In genomic region chr2:133346654-133347053, GRCh38 we compare ENCODE assay signal across 13 cellular contexts.
A peak's percentile ranks its signal among the peaks of the same experiment; 100 is the strongest.
DNase-seq lines count a peak whose midpoint lies in the region; ATAC-seq and TF ChIP-seq lines count a peak whose summit lies in the region.
"Had no signal": no experiment of that assay in that cellular context is flagged by ENCODE, and none has a peak within 500 bp of the region (broad histone marks: within the 10 kb centered on the region; RNA-seq: fewer than 3 reads in every experiment).

No MANE protein-coding gene starts in this region.

- H3K4me1 ChIP-seq in mammary epithelial cell (ENCODE audit: insufficient read depth, low read length) (no peaks in the 10 kb centered on the region), breast epithelium (no peaks in the 10 kb centered on the region), adipocyte (ENCODE audit: control insufficient read depth, insufficient read depth, low read length) (peaks cover 3% of the 10 kb centered on the region), gastroesophageal sphincter (no peaks in the 10 kb centered on the region), BE2C (no peaks in the 10 kb centered on the region), trophoblast cell (ENCODE audit: control insufficient read depth in 1 of 2, insufficient read depth in 2 of 2, low read length in 2 of 2) (no peaks in the 10 kb centered on the region)
- H3K4me1 ChIP-seq: pancreas had no signal

- 75% methylated on average over 4 of the region's 4 CpGs for WGBS in mammary epithelial cell (ENCODE audit: low coverage, missing lambda C conversion rate)
- 55 to 73% methylated on average over 2 to 4 of the region's 4 CpGs for WGBS in gastroesophageal sphincter (ENCODE audit: low coverage in 1 of 2), 2 donors
- no CpG with 5 or more reads among the region's 4 CpGs for WGBS in trophoblast cell (ENCODE audit: extremely low coverage, insufficient coverage, insufficient read length)

- H3K27me3 ChIP-seq in mammary epithelial cell (ENCODE audit: insufficient read depth, low read length) (no peaks in the 10 kb centered on the region), breast epithelium (no peaks in the 10 kb centered on the region), adipocyte (replicated peaks; ENCODE audit: control insufficient read depth, insufficient read depth, low read length) (no peaks in the 10 kb centered on the region), gastroesophageal sphincter (no peaks in the 10 kb centered on the region), BE2C (no peaks in the 10 kb centered on the region), trophoblast cell (ENCODE audit: insufficient read depth, low read length) (no peaks in the 10 kb centered on the region)
- H3K27me3 ChIP-seq: pancreas had no signal

- H4K91ac ChIP-seq in trophoblast cell (ENCODE audit: low read depth, low read length): no peak overlapping the region

- no peak for TF ChIP-seq POLR2A in breast epithelium (IDR thresholded peaks at IDR 0.05)
- TF ChIP-seq POLR2A in gastroesophageal sphincter (IDR thresholded peaks at IDR 0.05): no peak

- H3K4me3 Mint-ChIP-seq in endothelial cell (ENCODE audit: unreplicated experiment): no peak overlapping the region
- H3K4me3 Mint-ChIP-seq: H9; T-helper 2 cell treated with Interferon-gamma antibody and Interleukin-4, amounts not matched to agents 5 μg/mL and 100 μg/mL, for 36 hours had no signal

- peak; percentile 90 for DNase-seq in mammary epithelial cell
- DNase-seq in breast epithelium (ENCODE audit: low spot score in 2 of 2): no peak
- DNase-seq in adipocyte (ENCODE audit: low read depth): peak; percentile 48
- DNase-seq in BE2C: no peak
- DNase-seq in trophoblast cell: no peak
- DNase-seq in endothelial cell (ENCODE audit: low spot score): no peak
- DNase-seq: activated CD4-positive, alpha-beta T cell treated with anti-CD3 and anti-CD28 coated beads, Interleukin-2, amount 50 U/mL, for 48 hours; activated gamma-delta T cell; H9; pancreas had no signal

- H4K12ac ChIP-seq in trophoblast cell (ENCODE audit: low read depth, low read length): no peak overlapping the region

- H3K9me3 ChIP-seq in mammary epithelial cell (replicated peaks; ENCODE audit: insufficient read depth, low read length) (no peaks in the 10 kb centered on the region), breast epithelium (no peaks in the 10 kb centered on the region), adipocyte (ENCODE audit: control insufficient read depth, low read length) (no peaks in the 10 kb centered on the region), gastroesophageal sphincter (no peaks in the 10 kb centered on the region), BE2C (no peaks in the 10 kb centered on the region), trophoblast cell (ENCODE audit: insufficient read depth, low read depth, low read length) (no peaks in the 10 kb centered on the region)
- H3K9me3 ChIP-seq: pancreas had no signal

- H3K4me2 ChIP-seq in mammary epithelial cell (ENCODE audit: insufficient read depth, low read depth, low read length) (no peak overlapping the region), trophoblast cell (ENCODE audit: low read length) (no peak overlapping the region)

- H3K36me3 ChIP-seq in mammary epithelial cell (ENCODE audit: insufficient read depth, low read length) (no peaks in the 10 kb centered on the region), breast epithelium (no peaks in the 10 kb centered on the region), adipocyte (ENCODE audit: control insufficient read depth, insufficient read depth, low read length, severe bottlenecking) (no peaks in the 10 kb centered on the region), gastroesophageal sphincter (no peaks in the 10 kb centered on the region), BE2C (no peaks in the 10 kb centered on the region), trophoblast cell (ENCODE audit: control insufficient read depth in 1 of 2, insufficient read depth in 2 of 2, low read length in 2 of 2) (no peaks in the 10 kb centered on the region)
- H3K36me3 ChIP-seq: pancreas had no signal

- in situ Hi-C loops in mammary epithelial cell (cut with MboI; ENCODE audit: low sequenced_read_pairs in 2 of 2): no loop called here

- H3K14ac ChIP-seq in trophoblast cell (ENCODE audit: low read length): no peak overlapping the region

- no peak overlapping the region for H4K8ac ChIP-seq in trophoblast cell (ENCODE audit: low read depth, low read length)

- TF ChIP-seq CTCF in mammary epithelial cell (conservative IDR thresholded peaks at IDR 0.05 in 1 of 2, IDR thresholded peaks at IDR 0.05 in 1 of 2; ENCODE audit: extremely low read depth in 1 of 2, insufficient read depth in 1 of 2, low read depth in 1 of 2, low read length in 2 of 2) (no peak), breast epithelium (IDR thresholded peaks at IDR 0.05) (no peak), gastroesophageal sphincter (IDR thresholded peaks at IDR 0.05) (no peak), BE2C (IDR thresholded peaks at IDR 0.05; ENCODE audit: low read depth, low read length) (no peak), endothelial cell (IDR thresholded peaks at IDR 0.05; ENCODE audit: unreplicated experiment) (no peak)

- no peaks in the 10 kb centered on the region for H3K4me1 Mint-ChIP-seq in endothelial cell (ENCODE audit: unreplicated experiment)

- ATAC-seq in gastroesophageal sphincter (peak; percentile 50), HG03469 (IDR thresholded peaks at IDR 0.05; ENCODE audit: unreplicated experiment) (no peak)
- ATAC-seq: pancreas had no signal

- H3K18ac ChIP-seq in trophoblast cell (ENCODE audit: low read length): no peak overlapping the region

- H3K27ac ChIP-seq in mammary epithelial cell (ENCODE audit: insufficient read depth, low read depth, low read length) (no peak overlapping the region), breast epithelium (no peak overlapping the region), gastroesophageal sphincter (no peak overlapping the region), trophoblast cell (ENCODE audit: low read depth, low read length) (no peak overlapping the region)
- H3K27ac ChIP-seq: pancreas had no signal

- no peak overlapping the region for H3K23ac ChIP-seq in trophoblast cell (ENCODE audit: low read length)

- H3K79me2 ChIP-seq in mammary epithelial cell (ENCODE audit: insufficient read depth, low read length): no peaks in the 10 kb centered on the region
- H3K79me2 ChIP-seq in trophoblast cell (ENCODE audit: control insufficient read depth, insufficient read depth, low read length, poor library complexity): no peaks in the 10 kb centered on the region

- BruUV-seq in mammary epithelial cell (replicated peaks; lab: Mats Ljungman, UMichigan): no TSS peak

- no peak overlapping the region for H3K27ac Mint-ChIP-seq in endothelial cell (ENCODE audit: unreplicated experiment)
- H3K27ac Mint-ChIP-seq: H9; T-helper 2 cell treated with Interferon-gamma antibody and Interleukin-4, amounts not matched to agents 5 μg/mL and 100 μg/mL, for 36 hours had no signal

- CTCF ChIA-PET in mammary epithelial cell (lab: Charles Lee; ENCODE audit: low non-redundant PET): no interaction called here

- H3K79me1 ChIP-seq in trophoblast cell (ENCODE audit: low read length): no peaks in the 10 kb centered on the region

- no peak overlapping the region for H2AK5ac ChIP-seq in trophoblast cell (ENCODE audit: low read length)

- H2AFZ ChIP-seq in mammary epithelial cell (ENCODE audit: low read depth, low read length) (no peak overlapping the region), trophoblast cell (ENCODE audit: insufficient read depth, low read length, poor library complexity) (no peak overlapping the region)

- H2BK12ac ChIP-seq in trophoblast cell (ENCODE audit: low read length): no peak overlapping the region

- dilution Hi-C loops in mammary epithelial cell (cut with HindIII; ENCODE audit: low sequenced_read_pairs): no loop called here

- H2BK5ac ChIP-seq in trophoblast cell (ENCODE audit: low read depth, low read length, poor library complexity): no peak overlapping the region

- no peaks in the 10 kb centered on the region for H3K36me3 Mint-ChIP-seq in endothelial cell (ENCODE audit: low read depth, unreplicated experiment)

- no peaks in the 10 kb centered on the region for H4K20me1 ChIP-seq in mammary epithelial cell (ENCODE audit: insufficient read depth, low read length)

- H3K9me3 Mint-ChIP-seq in endothelial cell (ENCODE audit: unreplicated experiment): no peaks in the 10 kb centered on the region
- H3K9me3 Mint-ChIP-seq: H9; T-helper 2 cell treated with Interferon-gamma antibody and Interleukin-4, amounts not matched to agents 5 μg/mL and 100 μg/mL, for 36 hours had no signal

- intact Hi-C loops in mammary epithelial cell (cut with micrococcal nuclease): loop anchor here (2.0 to 10.0 kb wide), 3 partner anchors 32 to 218 kb away; partner anchors contain the start of gene NCKAP5
- intact Hi-C loops in breast epithelium (cut with DNase I; ENCODE audit: low total_unique reads): no loop called here

- H2BK120ac ChIP-seq in trophoblast cell (ENCODE audit: insufficient read depth, low read length, poor library complexity): no peak overlapping the region

- H3K9ac ChIP-seq in mammary epithelial cell (ENCODE audit: insufficient read depth, low read length) (no peak overlapping the region), adipocyte (ENCODE audit: low read length) (no peak overlapping the region), trophoblast cell (ENCODE audit: low read length) (no peak overlapping the region)

- no peaks in the 10 kb centered on the region for H3K27me3 Mint-ChIP-seq in endothelial cell (ENCODE audit: unreplicated experiment)

- TF ChIP-seq EP300 in gastroesophageal sphincter (IDR thresholded peaks at IDR 0.05): no peak

- H3K4ac ChIP-seq in trophoblast cell (ENCODE audit: low read depth, low read length): no peak overlapping the region

- H3K4me3 ChIP-seq in mammary epithelial cell (replicated peaks in 1 of 3; ENCODE audit: insufficient read depth in 1 of 3, low read depth in 2 of 3, low read length in 3 of 3) (no peak overlapping the region), breast epithelium (no peak overlapping the region), adipocyte (ENCODE audit: low read length) (no peak overlapping the region), gastroesophageal sphincter (no peak overlapping the region), BE2C (ENCODE audit: low read depth, low read length) (no peak overlapping the region), trophoblast cell (ENCODE audit: low read depth, low read length) (no peak overlapping the region)
- H3K4me3 ChIP-seq: pancreas had no signal

Comparison
In these comparisons a context has a peak if more than half of its experiments do, and no peak if none do; other contexts are left out.
1. DNase-seq: peak in mammary epithelial cell (single experiment) and adipocyte (single experiment); none in breast epithelium (0 of 2), BE2C (single experiment), trophoblast cell (0 of 2) and endothelial cell (single experiment).